In the genomic region with DNA sequence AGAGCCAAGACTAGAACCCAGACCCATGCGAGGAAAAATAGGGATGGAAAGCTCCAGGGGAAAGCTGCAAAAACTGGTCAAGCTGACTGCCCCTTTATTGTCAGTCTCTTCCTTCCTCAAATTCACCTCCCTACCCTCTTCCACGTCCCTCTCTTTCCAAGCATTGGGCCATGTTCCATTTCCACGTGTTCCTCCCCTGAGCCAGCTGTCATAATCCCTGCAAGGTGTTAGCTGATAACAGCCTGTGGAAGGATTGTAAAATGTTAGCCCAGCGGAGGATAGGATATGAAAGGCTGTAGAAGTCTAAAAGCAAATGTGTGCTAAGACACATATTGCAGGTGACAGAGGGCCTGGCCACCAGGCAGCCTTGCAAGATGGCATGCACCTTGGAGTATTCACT, we compare ENCODE assay signal across 23 cellular contexts.
DNase-seq lines count a peak whose midpoint lies in the region; ATAC-seq, FAIRE-seq and TF ChIP-seq lines count a peak whose summit lies in the region.
"Had no signal": no experiment of that assay in that cellular context is flagged by ENCODE, and none has a peak within 500 bp of the region (broad histone marks: within the 10 kb centered on the region; RNA-seq: fewer than 3 reads in every experiment).

No MANE protein-coding gene starts in this region.

- CTCF ChIA-PET in K562 (lab: Yijun Ruan, JAX; ENCODE audit: low intra/inter-chr PET ratio) = no interaction called here

- TF ChIP-seq CTCF in left ventricle myocardium inferior (IDR thresholded peaks at IDR 0.05; ENCODE audit: borderline replicate concordance) (no peak), K562 (IDR thresholded peaks at IDR 0.05 in 2 of 3, conservative IDR thresholded peaks at IDR 0.05 in 1 of 3; ENCODE audit: insufficient read depth in 2 of 3, low read depth in 1 of 3, low read length in 3 of 3) (no peak), GM23338 (conservative IDR thresholded peaks at IDR 0.05; ENCODE audit: low read depth in 2 of 2) (no peak)

- H4K20me1 ChIP-seq in K562 (replicated peaks; ENCODE audit: control insufficient read depth, insufficient read depth, low read length) (no peaks in the 10 kb centered on the region), GM23338 (replicated peaks; ENCODE audit: insufficient read depth) (no peaks in the 10 kb centered on the region)
- H4K20me1 ChIP-seq: BLaER1 had no signal

- no peaks in the 10 kb centered on the region for H3K9me1 ChIP-seq in K562 (ENCODE audit: control insufficient read depth, insufficient read depth, low read length)

- 3% methylated on average over 4 of the region's 4 CpGs for WGBS in K562 (ENCODE audit: insufficient coverage, low coverage, missing lambda C conversion rate)

- in situ Hi-C loops in K562 (cut with MboI) = no loop called here

- POLR2A ChIA-PET in K562 (lab: Yijun Ruan, JAX) = interaction anchor here (0.6 kb wide), 2 partner anchors 92 to 599 kb away, joined by 3 read pairs; no protein-coding TSS in a partner anchor

- H3K27ac ChIP-seq in left ventricle myocardium inferior (replicated peaks) = no peak overlapping the region
- H3K27ac ChIP-seq in K562 (ENCODE audit: extremely low read depth, low read depth, low read length) = no peak overlapping the region
- no peak overlapping the region for H3K27ac ChIP-seq in GM23338 (ENCODE audit: low read depth)
- H3K27ac ChIP-seq: 22Rv1, BLaER1, C4-2B, GM23248 had no signal

- no TSS peak for BruUV-seq in K562 (replicated peaks; lab: Mats Ljungman, UMichigan)

- H3K27me3 ChIP-seq in left ventricle myocardium inferior (ENCODE audit: low read depth) (no peaks in the 10 kb centered on the region), K562 (ENCODE audit: control insufficient read depth in 2 of 2, insufficient read depth in 2 of 2, low read length in 2 of 2) (peaks cover 0 to 14% of the 10 kb centered on the region in 2 experiments; a peak in 3 of 5 replicates), GM23338 (ENCODE audit: insufficient read depth) (no peaks in the 10 kb centered on the region)
- H3K27me3 ChIP-seq: BLaER1 had no signal

- H3K9me2 ChIP-seq in GM23338 (ENCODE audit: insufficient read depth) = peaks cover 4% of the 10 kb centered on the region; the same call in 1 of the 2 replicates

- H3K9me3 Mint-ChIP-seq in natural killer cell treated with Interleukin-12 subunit alpha and Interleukin-12 subunit beta and Interleukin-15 and Interleukin-18, amount 100 ng/mL, for 72 hours = no peaks in the 10 kb centered on the region
- no peaks in the 10 kb centered on the region for H3K9me3 Mint-ChIP-seq in GM23338
- H3K9me3 Mint-ChIP-seq: CD8-positive, alpha-beta T cell; H9 had no signal

- H3K4me3 ChIP-seq in left ventricle myocardium inferior (no peak overlapping the region), K562 (no peak overlapping the region), GM23338 (no peak overlapping the region)
- H3K4me3 ChIP-seq: BLaER1, GM23248 had no signal

- intact Hi-C loops in Right ventricle myocardium inferior (cut with DNase I) = no loop called here
- intact Hi-C loops in left ventricle myocardium inferior (cut with micrococcal nuclease) = no loop called here
- intact Hi-C loops in left ventricle myocardium superior (cut with micrococcal nuclease) = no loop called here
- intact Hi-C loops in cardiac septum (cut with DNase I) = no loop called here
- intact Hi-C loops in K562 (cut with micrococcal nuclease) = no loop called here

- no peak for TF ChIP-seq POLR2A in K562 (conservative IDR thresholded peaks at IDR 0.05)

- DNase-seq in Right ventricle myocardium inferior (ENCODE audit: missing footprints) = no peak
- no peak for DNase-seq in left ventricle myocardium inferior
- no peak for DNase-seq in left ventricle myocardium superior
- DNase-seq in cardiac septum (ENCODE audit: low spot score) = no peak
- peak; percentile 15 to 59 (median 29) for DNase-seq in K562 (ENCODE audit: extremely low read depth in 1 of 4, low spot score in 3 of 4)
- no peak for DNase-seq in natural killer cell treated with Interleukin-12 subunit alpha and Interleukin-12 subunit beta and Interleukin-15 and Interleukin-18, amount 100 ng/mL, for 72 hours (ENCODE audit: low spot score)
- no peak for DNase-seq in GM23338 (ENCODE audit: low spot score)
- no peak for DNase-seq in stimulated activated CD4-positive, alpha-beta T cell treated with anti-CD3 and anti-CD28 coated beads, Interleukin-2, amount 100 ng/mL, for 48 hours
- DNase-seq: Caco-2; CD4-positive, CD25-positive, alpha-beta regulatory T cell; CD8-positive, alpha-beta T cell; DMS153; DND-41; GM23248; H9 had no signal

- TF ChIP-seq EP300 in K562 (IDR thresholded peaks at IDR 0.05; ENCODE audit: low read length) = peak; percentile 19; the same call in 1 of the 2 replicates

- no peak overlapping the region for H3K4me2 ChIP-seq in K562 (ENCODE audit: insufficient read depth, low read length)
- H3K4me2 ChIP-seq in GM23338 = no peak overlapping the region
- H3K4me2 ChIP-seq: BLaER1 had no signal

- H2AFZ ChIP-seq in K562 (ENCODE audit: low read depth, low read length) (no peak overlapping the region), GM23338 (no peak overlapping the region)
- H2AFZ ChIP-seq: GM23248 had no signal

- H3K36me3 Mint-ChIP-seq in natural killer cell treated with Interleukin-12 subunit alpha and Interleukin-12 subunit beta and Interleukin-15 and Interleukin-18, amount 100 ng/mL, for 72 hours = no peaks in the 10 kb centered on the region
- H3K36me3 Mint-ChIP-seq in GM23338 (ENCODE audit: low read depth) = no peaks in the 10 kb centered on the region
- H3K36me3 Mint-ChIP-seq: CD4-positive, CD25-positive, alpha-beta regulatory T cell; CD8-positive, alpha-beta T cell had no signal

- no peak overlapping the region for H3K9ac ChIP-seq in K562 (ENCODE audit: insufficient read depth in 1 of 2, low read depth in 2 of 2, low read length in 2 of 2)
- H3K9ac ChIP-seq: BLaER1, GM23248 had no signal

- no peak for FAIRE-seq in K562 (lab: Jason Lieb, UNC)
- FAIRE-seq: A204.1, G401.6, GM19239 had no signal

- TF ChIP-seq RAD21 in K562 (CRISPR knock-in tag; conservative IDR thresholded peaks at IDR 0.05 in 1 of 2, IDR thresholded peaks at IDR 0.05 in 1 of 2) = no peak

- peak; percentile 42 for ATAC-seq in Right ventricle myocardium inferior
- ATAC-seq in left ventricle myocardium superior = peak; percentile 67
- peak; percentile 70 for ATAC-seq in K562
- no peak for ATAC-seq in natural killer cell treated with Interleukin-12 subunit alpha and Interleukin-12 subunit beta and Interleukin-15 and Interleukin-18, amount 100 ng/mL, for 72 hours
- ATAC-seq in GM23338 = no peak
- ATAC-seq: CD8-positive, alpha-beta T cell; HCT116 had no signal

- H3K36me3 ChIP-seq in left ventricle myocardium inferior (no peaks in the 10 kb centered on the region), K562 (ENCODE audit: control insufficient read depth, insufficient read depth, low read length) (no peaks in the 10 kb centered on the region), GM23338 (ENCODE audit: insufficient read depth) (no peaks in the 10 kb centered on the region)
- H3K36me3 ChIP-seq: BLaER1 had no signal

- H3K79me2 ChIP-seq in K562 (ENCODE audit: control insufficient read depth, insufficient read depth, low read length) (no peaks in the 10 kb centered on the region), GM23338 (replicated peaks; ENCODE audit: insufficient read depth) (no peaks in the 10 kb centered on the region)

- H3F3A ChIP-seq in GM23338 (replicated peaks; ENCODE audit: low read depth) = no peaks in the 10 kb centered on the region

- H3K9me3 ChIP-seq in left ventricle myocardium inferior (replicated peaks) (no peaks in the 10 kb centered on the region), K562 (replicated peaks; ENCODE audit: control insufficient read depth, insufficient read depth, low read depth, low read length) (no peaks in the 10 kb centered on the region)
- H3K9me3 ChIP-seq: BLaER1, Caco-2 had no signal

- no peaks in the 10 kb centered on the region for H3K4me1 Mint-ChIP-seq in natural killer cell treated with Interleukin-12 subunit alpha and Interleukin-12 subunit beta and Interleukin-15 and Interleukin-18, amount 100 ng/mL, for 72 hours (ENCODE audit: low read depth in 2 of 2)
- peaks cover 25% of the 10 kb centered on the region for H3K4me1 Mint-ChIP-seq in GM23338

- H3K4me1 ChIP-seq in left ventricle myocardium inferior (peaks cover 7% of the 10 kb centered on the region), K562 (replicated peaks in 1 of 2; ENCODE audit: control insufficient read depth in 2 of 2, insufficient read depth in 2 of 2, low read length in 2 of 2) (peaks cover 0 to 5% of the 10 kb centered on the region in 2 experiments; a peak in 2 of 5 replicates), GM23338 (ENCODE audit: insufficient read depth) (peaks cover 15% of the 10 kb centered on the region)
- H3K4me1 ChIP-seq: Caco-2 had no signal

- H3K4me3 Mint-ChIP-seq in natural killer cell treated with Interleukin-12 subunit alpha and Interleukin-12 subunit beta and Interleukin-15 and Interleukin-18, amount 100 ng/mL, for 72 hours = no peak overlapping the region
- H3K4me3 Mint-ChIP-seq in GM23338 = no peak overlapping the region
- H3K4me3 Mint-ChIP-seq: B cell; CD4-positive, CD25-positive, alpha-beta regulatory T cell; CD8-positive, alpha-beta T cell; H9 had no signal

- H3K27ac Mint-ChIP-seq in natural killer cell treated with Interleukin-12 subunit alpha and Interleukin-12 subunit beta and Interleukin-15 and Interleukin-18, amount 100 ng/mL, for 72 hours = no peak overlapping the region
- no peak overlapping the region for H3K27ac Mint-ChIP-seq in GM23338
- H3K27ac Mint-ChIP-seq: B cell; CD4-positive, CD25-positive, alpha-beta regulatory T cell; CD8-positive, alpha-beta T cell; H9 had no signal

- peaks cover 13 to 19% of the 10 kb centered on the region in 2 donors for H3K27me3 Mint-ChIP-seq in natural killer cell treated with Interleukin-12 subunit alpha and Interleukin-12 subunit beta and Interleukin-15 and Interleukin-18, amount 100 ng/mL, for 72 hours
- peaks cover 6% of the 10 kb centered on the region for H3K27me3 Mint-ChIP-seq in GM23338 (ENCODE audit: insufficient read depth, low read depth, poor library complexity)
- H3K27me3 Mint-ChIP-seq: B cell had no signal

Comparison
In these comparisons a context has a peak if more than half of its experiments do, and no peak if none do; other contexts are left out.
1. ATAC-seq: peak in Right ventricle myocardium inferior (single experiment), left ventricle myocardium superior (single experiment) and K562 (single experiment); none in natural killer cell treated with Interleukin-12 subunit alpha and Interleukin-12 subunit beta and Interleukin-15 and Interleukin-18, amount 100 ng/mL, for 72 hours (0 of 2) and GM23338 (single experiment).
2. DNase-seq: peak in K562 (4 of 4); none in Right ventricle myocardium inferior (single experiment), left ventricle myocardium inferior (single experiment), left ventricle myocardium superior (single experiment), cardiac septum (single experiment), natural killer cell treated with Interleukin-12 subunit alpha and Interleukin-12 subunit beta and Interleukin-15 and Interleukin-18, amount 100 ng/mL, for 72 hours (single experiment), GM23338 (single experiment) and stimulated activated CD4-positive, alpha-beta T cell treated with anti-CD3 and anti-CD28 coated beads, Interleukin-2, amount 100 ng/mL, for 48 hours (0 of 2).